8 cellular contexts compared by ENCODE assay signal in the genomic region with DNA sequence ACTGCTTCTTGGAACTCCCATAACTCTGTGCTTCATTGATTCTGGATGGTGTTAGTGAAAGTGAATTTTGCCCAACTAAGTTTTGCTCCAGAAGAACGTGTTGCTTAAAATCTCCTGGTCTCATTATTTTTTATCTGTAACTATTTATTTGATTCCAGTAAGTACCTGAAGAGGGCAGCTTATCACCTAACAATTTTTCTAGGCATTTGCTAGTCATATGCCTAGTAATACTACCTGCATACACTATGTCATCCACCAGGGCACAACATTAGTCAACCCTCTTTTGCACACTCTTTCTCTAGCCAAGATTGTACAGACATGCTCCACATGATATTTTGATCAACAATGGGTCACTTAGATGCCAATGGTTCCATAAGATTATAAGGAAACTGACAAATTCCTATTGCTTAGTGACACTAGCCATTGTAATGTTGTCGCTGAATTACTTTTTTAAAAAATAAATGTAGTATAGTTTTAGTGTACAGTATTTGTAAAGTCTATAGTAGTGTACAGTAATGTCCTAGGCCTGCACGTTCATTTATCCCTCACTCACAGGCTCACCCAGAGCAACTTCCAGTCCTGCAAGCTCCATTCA.
DNase-seq lines count a peak whose midpoint lies in the region; ATAC-seq lines count a peak whose summit lies in the region.

No MANE protein-coding gene starts in this region.

- peak; percentile 68 for DNase-seq in D341Med (ENCODE audit: low spot score)
- DNase-seq in RKO (ENCODE audit: low spot score): peak; percentile 77
- DNase-seq in left kidney (ENCODE audit: low read depth, low spot score): peak; percentile 67
- DNase-seq in middle frontal gyrus (ENCODE audit: extremely low spot score, low spot score): no peak
- DNase-seq in NCI-H187 treated with DMSO at 0.1 percent for 48 hours (lab: John Stamatoyannopoulos, UW): no peak
- no peak for DNase-seq in GM19240 (ENCODE audit: insufficient read length, low spot score)

- peak; percentile 99 for ATAC-seq in GM19395 (IDR thresholded peaks at IDR 0.05; ENCODE audit: unreplicated experiment)
- peak; percentile 98 for ATAC-seq in HG03342 (IDR thresholded peaks at IDR 0.05; ENCODE audit: unreplicated experiment)

Comparison
In these comparisons a context has a peak if more than half of its experiments do, and no peak if none do; other contexts are left out.
1. DNase-seq: peak in D341Med (single experiment), RKO (single experiment) and left kidney (single experiment); none in middle frontal gyrus (single experiment), NCI-H187 treated with DMSO at 0.1 percent for 48 hours (single experiment) and GM19240 (single experiment).